In the genomic region with DNA sequence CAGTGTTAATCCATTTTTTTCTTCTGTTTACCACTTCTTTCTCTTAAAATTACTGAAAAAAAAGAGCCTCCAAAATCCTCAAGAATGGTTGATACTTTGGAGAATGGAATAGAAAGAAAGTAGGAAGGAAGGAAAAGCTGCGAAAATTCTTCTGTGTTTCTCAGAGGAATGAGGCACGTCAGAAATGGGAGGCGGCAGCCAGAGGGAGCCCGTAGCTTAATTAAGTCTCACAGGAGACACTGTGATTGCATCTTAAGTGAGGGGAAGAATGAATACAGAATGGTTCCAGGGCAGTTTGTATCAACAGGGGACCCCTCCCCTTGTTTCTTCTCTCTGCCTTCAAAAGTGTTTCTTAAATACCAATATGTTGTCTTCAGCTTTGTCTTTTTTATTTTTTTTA, we compare ENCODE assay signal across 9 cellular contexts.
DNase-seq lines count a peak whose midpoint lies in the region; TF ChIP-seq lines count a peak whose summit lies in the region.
"Had no signal": no experiment of that assay in that cellular context is flagged by ENCODE, and none has a peak within 500 bp of the region (broad histone marks: within the 10 kb centered on the region; RNA-seq: fewer than 3 reads in every experiment).

No MANE protein-coding gene starts in this region.

- TF ChIP-seq CTCF in fibroblast of the aortic adventitia (IDR thresholded peaks at IDR 0.05; ENCODE audit: insufficient read depth, low read length) (no peak), testis (IDR thresholded peaks at IDR 0.05) (no peak)

- intact Hi-C loops in testis (cut with DNase I; ENCODE audit: low total_unique reads): no loop called here

- DNase-seq in NCI-H748 (lab: John Stamatoyannopoulos, UW; ENCODE audit: unreplicated experiment) (peak; percentile 22), NCI-H748 treated with DMSO at 0.1 percent for 48 hours (lab: John Stamatoyannopoulos, UW) (no peak), NCI-H524 (lab: John Stamatoyannopoulos, UW) (peak; percentile 17 to 69), fibroblast of the aortic adventitia (ENCODE audit: low read depth) (peak; percentile 0), testis (peak; percentile 30), DMS153 treated with DMSO at 0.1 percent for 48 hours (lab: John Stamatoyannopoulos, UW; ENCODE audit: unreplicated experiment) (no peak), NCI-H1694 (lab: John Stamatoyannopoulos, UW) (no peak)
- no peak for DNase-seq in activated effector memory CD4-positive, alpha-beta T cell treated with Interleukin-2 at 50 U/mL for 16 hours

- H3K4me1 ChIP-seq in testis: no peaks in the 10 kb centered on the region

- no peaks in the 10 kb centered on the region for H3K27me3 ChIP-seq in testis
- H3K27me3 ChIP-seq: BLaER1 treated with 17β-estradiol and CSF1 and Interleukin-3, amounts not matched to agents 10 nM and 100 nM had no signal

- WGBS in testis, 2 donors: 32 to 41% methylated on average over 4 of the region's 4 CpGs

- H3K4me3 ChIP-seq in fibroblast of the aortic adventitia (ENCODE audit: low read depth, low read length): no peak overlapping the region
- H3K4me3 ChIP-seq in testis: no peak overlapping the region
- H3K4me3 ChIP-seq: BLaER1 treated with 17β-estradiol and CSF1 and Interleukin-3, amounts not matched to agents 10 nM and 100 nM had no signal

- no peak overlapping the region for H3K27ac ChIP-seq in testis
- H3K27ac ChIP-seq: BLaER1 treated with 17β-estradiol and CSF1 and Interleukin-3, amounts not matched to agents 10 nM and 100 nM had no signal

- no peak for TF ChIP-seq POLR2A in testis (IDR thresholded peaks at IDR 0.05)

- H3K36me3 ChIP-seq in testis (ENCODE audit: low read depth, missing control alignments): no peaks in the 10 kb centered on the region
- H3K36me3 ChIP-seq: BLaER1 treated with 17β-estradiol and CSF1 and Interleukin-3, amounts not matched to agents 10 nM and 100 nM had no signal

- H3K9me3 ChIP-seq in testis: no peaks in the 10 kb centered on the region

Comparison
In these comparisons a context has a peak if more than half of its experiments do, and no peak if none do; other contexts are left out.
1. DNase-seq: peak in NCI-H748 (single experiment), NCI-H524 (2 of 2), fibroblast of the aortic adventitia (single experiment) and testis (single experiment); none in NCI-H748 treated with DMSO at 0.1 percent for 48 hours (single experiment), DMS153 treated with DMSO at 0.1 percent for 48 hours (single experiment), activated effector memory CD4-positive, alpha-beta T cell treated with Interleukin-2 at 50 U/mL for 16 hours (single experiment) and NCI-H1694 (single experiment).